In genomic region chr3:49120096-49120437, GRCh38 we compare ENCODE assay signal across 8 cellular contexts. TPM values are rescaled to one million over a fixed set of nuclear protein-coding genes. Genes with fewer than 3 reads are reported as not detected.
A peak's percentile ranks its signal among the peaks of the same experiment; 100 is the strongest.
DNase-seq lines count a peak whose midpoint lies in the region; ATAC-seq and TF ChIP-seq lines count a peak whose summit lies in the region.

No MANE protein-coding gene starts in this region.

- H3K79me2 ChIP-seq in GM23248 (ENCODE audit: insufficient read depth), result peaks cover 36% of the 10 kb centered on the region

- H3K27ac ChIP-seq in 22Rv1, result peak overlapping the region; percentile 97
- H3K27ac ChIP-seq in GM23248, result peak overlapping the region; percentile 73
- peak overlapping the region; percentile 98 for H3K27ac ChIP-seq in cardiac muscle cell

- H3K9me3 Mint-ChIP-seq in activated T-cell treated with anti-CD3 and anti-CD28 coated beads, Interleukin-2, amount 50 U/mL, for 72 hours, result no peaks in the 10 kb centered on the region

- H2AFZ ChIP-seq in GM23248, result peak overlapping the region; percentile 14

- peak overlapping the region; percentile 84 for H3K4me2 ChIP-seq in GM23248 (ENCODE audit: unreplicated experiment)

- peak overlapping the region; percentile 88 to 89 for H3K4me3 Mint-ChIP-seq in activated T-cell treated with anti-CD3 and anti-CD28 coated beads, Interleukin-2, amount 50 U/mL, for 72 hours

- peaks cover 18% of the 10 kb centered on the region for H3K4me1 Mint-ChIP-seq in activated T-cell treated with anti-CD3 and anti-CD28 coated beads, Interleukin-2, amount 50 U/mL, for 72 hours (ENCODE audit: low read depth)

- 1 to 2% methylated on average over 8 to 9 of the region's 9 CpGs for WGBS in GM23248 (ENCODE audit: low coverage in 1 of 2, low lambda C conversion rate in 2 of 2, missing lambda C conversion rate in 2 of 2), 2 experiments

- H3K27me3 ChIP-seq in GM23248 (replicated peaks; ENCODE audit: insufficient read depth), result no peaks in the 10 kb centered on the region
- H3K27me3 ChIP-seq in cardiac muscle cell, result no peaks in the 10 kb centered on the region

- no peaks in the 10 kb centered on the region for H3K27me3 Mint-ChIP-seq in activated T-cell treated with anti-CD3 and anti-CD28 coated beads, Interleukin-2, amount 50 U/mL, for 72 hours (ENCODE audit: low read depth)

- no peaks in the 10 kb centered on the region for H3K9me3 ChIP-seq in GM23248 (ENCODE audit: low read depth)
- no peaks in the 10 kb centered on the region for H3K9me3 ChIP-seq in cardiac muscle cell (ENCODE audit: low read depth)

- H3K9ac ChIP-seq in GM23248, result peak overlapping the region; percentile 86

- DNase-seq in GM23248, result peak; percentile 48
- DNase-seq in activated T-cell treated with anti-CD3 and anti-CD28 coated beads, Interleukin-2, amount 50 U/mL, for 72 hours, result no peak
- DNase-seq in cardiac muscle cell (ENCODE audit: low read depth in 1 of 2, low spot score in 1 of 2), result no peak
- no peak for DNase-seq in skeletal muscle cell (ENCODE audit: low read depth)
- no peak for DNase-seq in GDM1 (lab: John Stamatoyannopoulos, UW)
- no peak for DNase-seq in NCI-H1417 (lab: John Stamatoyannopoulos, UW)
- DNase-seq in NCI-H187 (lab: John Stamatoyannopoulos, UW), result no peak

- H3K9me2 ChIP-seq in GM23248 (ENCODE audit: insufficient read depth), result no peaks in the 10 kb centered on the region

- ATAC-seq in activated T-cell treated with anti-CD3 and anti-CD28 coated beads, Interleukin-2, amount 50 U/mL, for 72 hours (replicated peaks in 1 of 2), result no peak

- H3F3A ChIP-seq in GM23248 (ENCODE audit: insufficient read depth), result peaks cover 34% of the 10 kb centered on the region

- H3K4me3 ChIP-seq in GM23248, result peak overlapping the region; percentile 76
- peak overlapping the region; percentile 62 for H3K4me3 ChIP-seq in cardiac muscle cell
- peak overlapping the region; percentile 80 for H3K4me3 ChIP-seq in skeletal muscle cell (ENCODE audit: low read depth, low read length)

- H4K20me1 ChIP-seq in GM23248 (ENCODE audit: insufficient read depth), result no peaks in the 10 kb centered on the region

- peak overlapping the region; percentile 75 for H3K27ac Mint-ChIP-seq in activated T-cell treated with anti-CD3 and anti-CD28 coated beads, Interleukin-2, amount 50 U/mL, for 72 hours

- H3K4me1 ChIP-seq in GM23248 (ENCODE audit: insufficient read depth) (peaks cover 9% of the 10 kb centered on the region; the same call in 1 of the 2 replicates), cardiac muscle cell (ENCODE audit: low read depth) (peaks cover 10% of the 10 kb centered on the region)

- in situ Hi-C loops in GM23248 (cut with MboI), result no loop called here

- TF ChIP-seq CTCF in 22Rv1 (IDR thresholded peaks at IDR 0.05) (no peak), cardiac muscle cell (IDR thresholded peaks at IDR 0.05; ENCODE audit: low read depth, low read length) (no peak)

- peaks cover 27% of the 10 kb centered on the region; the same call in 1 of the 2 replicates for H3K36me3 ChIP-seq in GM23248 (ENCODE audit: low read depth)
- peaks cover 51% of the 10 kb centered on the region for H3K36me3 ChIP-seq in cardiac muscle cell

- peaks cover 4 to 11% of the 10 kb centered on the region in 2 donors for H3K36me3 Mint-ChIP-seq in activated T-cell treated with anti-CD3 and anti-CD28 coated beads, Interleukin-2, amount 50 U/mL, for 72 hours (ENCODE audit: insufficient read depth in 2 of 2)

RNA-seq across cellular contexts. Expression of gene USP19, which starts 0.6 kb away (rescaled TPM):
- 31.6 and 46.4 TPM in 2 replicates for total RNA-seq in GM23248 (2014; rRNA removed; shearing (Covaris generic))
- polyA plus RNA-seq in GM23248 (2016; fragmentation: Nextera tagmentation; extraction: Ambion mirVana) (16.3 and 17.0 TPM in 2 replicates), cardiac muscle cell (50.5 and 61.8 TPM in 2 replicates)
- 10 to 100 TPM; 65.5 to 92.2 TPM for total RNA-seq in activated T-cell treated with anti-CD3 and anti-CD28 coated beads, Interleukin-2, amount 50 U/mL, for 72 hours
- 103 and 122 TPM in 2 replicates for total RNA-seq in cardiac muscle cell

RNA-seq across cellular contexts. Expression of gene LAMB2, which starts 12.8 kb away (rescaled TPM):
- total RNA-seq in GM23248 (2014; rRNA removed; shearing (Covaris generic)), result 894 and 1,064 TPM in 2 replicates
- polyA plus RNA-seq in GM23248 (2016; fragmentation: Nextera tagmentation; extraction: Ambion mirVana), result 539 and 542 TPM in 2 replicates
- 1 to 10 TPM in 1 of 2 donors, under 1 TPM in 1; 0.39 to 1.7 TPM for total RNA-seq in activated T-cell treated with anti-CD3 and anti-CD28 coated beads, Interleukin-2, amount 50 U/mL, for 72 hours
- total RNA-seq in cardiac muscle cell, result 875 and 1,233 TPM in 2 replicates
- 615 and 708 TPM in 2 replicates for polyA plus RNA-seq in cardiac muscle cell

RNA-seq across cellular contexts. Expression of gene QARS1, which starts 15.5 kb away (rescaled TPM):
- total RNA-seq in GM23248 (2014; rRNA removed; shearing (Covaris generic)), result 201 and 240 TPM in 2 replicates
- polyA plus RNA-seq in GM23248 (2016; fragmentation: Nextera tagmentation; extraction: Ambion mirVana), result 87.0 and 94.8 TPM in 2 replicates
- 100 to 1,000 TPM; 340 to 371 TPM for total RNA-seq in activated T-cell treated with anti-CD3 and anti-CD28 coated beads, Interleukin-2, amount 50 U/mL, for 72 hours
- total RNA-seq in cardiac muscle cell, result 277 and 345 TPM in 2 replicates
- polyA plus RNA-seq in cardiac muscle cell, result 173 and 188 TPM in 2 replicates

RNA-seq across cellular contexts. Expression of gene QRICH1, which starts 26.2 kb away (rescaled TPM):
- 75.6 and 107 TPM in 2 replicates for total RNA-seq in GM23248 (2014; rRNA removed; shearing (Covaris generic))
- polyA plus RNA-seq in GM23248 (2016; fragmentation: Nextera tagmentation; extraction: Ambion mirVana), result 29.0 and 29.3 TPM in 2 replicates
- total RNA-seq in activated T-cell treated with anti-CD3 and anti-CD28 coated beads, Interleukin-2, amount 50 U/mL, for 72 hours, result 100 to 1,000 TPM; 120 to 123 TPM
- total RNA-seq in cardiac muscle cell, result 94.4 and 116 TPM in 2 replicates
- polyA plus RNA-seq in cardiac muscle cell, result 42.0 and 44.3 TPM in 2 replicates

RNA-seq across cellular contexts. Expression of gene CCDC71, which starts 46.1 kb away (rescaled TPM):
- 35.4 and 39.7 TPM in 2 replicates for total RNA-seq in GM23248 (2014; rRNA removed; shearing (Covaris generic))
- polyA plus RNA-seq in GM23248 (2016; fragmentation: Nextera tagmentation; extraction: Ambion mirVana), result 1.5 and 1.7 TPM in 2 replicates
- total RNA-seq in activated T-cell treated with anti-CD3 and anti-CD28 coated beads, Interleukin-2, amount 50 U/mL, for 72 hours, result 10 to 100 TPM; 15.7 to 16.8 TPM
- total RNA-seq in cardiac muscle cell, result 44.4 and 59.2 TPM in 2 replicates
- 0.39 and 0.56 TPM in 2 replicates for polyA plus RNA-seq in cardiac muscle cell

Comparison
In these comparisons a context has a peak if more than half of its experiments do, and no peak if none do; other contexts are left out.
1. RNA of gene LAMB2, which starts 12.8 kb away (total RNA-seq): 875 to 1,233 TPM in cardiac muscle cell and 894 to 1,064 TPM in GM23248; 0.39 to 1.7 TPM in activated T-cell treated with anti-CD3 and anti-CD28 coated beads, Interleukin-2, amount 50 U/mL, for 72 hours; every median in the first group is over 100 times any median in the second.
2. Peak in every context shown above with its lines, with median percentiles within 50 percentile points of each other: H3K27ac ChIP-seq and H3K4me3 ChIP-seq.